Comparison of ENCODE assay signal across 8 cellular contexts in genomic region chr17:16438173-16438556, GRCh38. TPM values are rescaled to one million over a fixed set of nuclear protein-coding genes. Genes with fewer than 3 reads are reported as not detected.
DNase-seq lines count a peak whose midpoint lies in the region; ATAC-seq, FAIRE-seq and TF ChIP-seq lines count a peak whose summit lies in the region.

No MANE protein-coding gene starts in this region.

- H3K4me2 ChIP-seq in DND-41 (ENCODE audit: insufficient read depth, low read length): peak overlapping the region; percentile 86

- H3K27me3 Mint-ChIP-seq in nephron progenitor cell (ENCODE audit: low read depth, poor library complexity): peaks cover 4% of the 10 kb centered on the region

- peaks cover 42% of the 10 kb centered on the region for H3K36me3 ChIP-seq in DND-41 (ENCODE audit: insufficient read depth, low read length)

- peak overlapping the region; percentile 82 for H2AFZ ChIP-seq in DND-41 (ENCODE audit: low read depth, low read length)

- no peaks in the 10 kb centered on the region for H3K9me3 ChIP-seq in DND-41 (ENCODE audit: insufficient read depth, low read length, severe bottlenecking)

- no peak for TF ChIP-seq POLR2A in GM12892 (IDR thresholded peaks at IDR 0.05; ENCODE audit: low read depth, low read length)

- peaks cover 69% of the 10 kb centered on the region for H3K4me1 Mint-ChIP-seq in nephron progenitor cell

- peaks cover 35% of the 10 kb centered on the region for H4K20me1 ChIP-seq in DND-41 (ENCODE audit: insufficient read depth, low read length)

- no peaks in the 10 kb centered on the region for H3K9me3 Mint-ChIP-seq in nephron progenitor cell

- peak overlapping the region; percentile 30 to 96 for H3K4me3 ChIP-seq in DND-41 (ENCODE audit: low read depth in 1 of 2, low read length in 2 of 2)
- H3K4me3 ChIP-seq in choroid plexus epithelial cell (ENCODE audit: low read depth, low read length): peak overlapping the region; percentile 56

- peak overlapping the region; percentile 100 for H3K4me3 Mint-ChIP-seq in nephron progenitor cell

- peaks cover 44% of the 10 kb centered on the region for H3K79me2 ChIP-seq in DND-41 (ENCODE audit: insufficient read depth, low read length)

- peak overlapping the region; percentile 66 for H3K9ac ChIP-seq in DND-41 (ENCODE audit: low read depth, low read length)

- peaks cover 43% of the 10 kb centered on the region for H3K4me1 ChIP-seq in DND-41 (ENCODE audit: insufficient read depth, low read length)

- TF ChIP-seq CTCF in DND-41 (IDR thresholded peaks at IDR 0.05; ENCODE audit: borderline replicate concordance, extremely low read depth, low read length, poor library complexity, severe bottlenecking) (peak; percentile 4), choroid plexus epithelial cell (conservative IDR thresholded peaks at IDR 0.05; ENCODE audit: low read depth, low read length) (no peak), nephron progenitor cell (IDR thresholded peaks at IDR 0.05) (no peak)

- ATAC-seq in DND-41 (ENCODE audit: insufficient read depth, low read depth) (peak; percentile 18), HG03571 (IDR thresholded peaks at IDR 0.05; ENCODE audit: unreplicated experiment) (peak; percentile 7), GM21576 (IDR thresholded peaks at IDR 0.05; ENCODE audit: unreplicated experiment) (no peak)

- no peaks in the 10 kb centered on the region for H3K27me3 ChIP-seq in DND-41 (ENCODE audit: insufficient read depth, low read length, poor library complexity)

- DNase-seq in DND-41: no peak
- no peak for DNase-seq in choroid plexus epithelial cell (ENCODE audit: low read depth)
- DNase-seq in nephron progenitor cell: no peak
- DNase-seq in DMS53 (lab: John Stamatoyannopoulos, UW): no peak
- no peak for DNase-seq in effector CD4-positive, alpha-beta T cell
- DNase-seq in GM12892 (ENCODE audit: insufficient read length): no peak

- no peak for FAIRE-seq in GM12892 (lab: Jason Lieb, UNC)

- H3K27ac ChIP-seq in DND-41 (ENCODE audit: low read length): peak overlapping the region; percentile 91

- peaks cover 29% of the 10 kb centered on the region for H3K36me3 Mint-ChIP-seq in nephron progenitor cell (ENCODE audit: low read depth)

- H3K27ac Mint-ChIP-seq in nephron progenitor cell: peak overlapping the region; percentile 97

RNA-seq across cellular contexts. Expression of gene TRPV2, which starts 22.8 kb away (rescaled TPM):
- polyA plus RNA-seq in GM12892 (2012; ENCODE audit: missing spikeins): 34.6 TPM

RNA-seq across cellular contexts. Expression of gene LRRC75A, which starts 53.8 kb away (rescaled TPM):
- 1.1 TPM for polyA plus RNA-seq in GM12892 (2012; ENCODE audit: missing spikeins)

RNA-seq across cellular contexts. Expression of gene UBB, which starts 57.3 kb away (rescaled TPM):
- 1,747 TPM for polyA plus RNA-seq in GM12892 (2012; ENCODE audit: missing spikeins)
